31 cellular contexts compared by ENCODE assay signal in the genomic region with DNA sequence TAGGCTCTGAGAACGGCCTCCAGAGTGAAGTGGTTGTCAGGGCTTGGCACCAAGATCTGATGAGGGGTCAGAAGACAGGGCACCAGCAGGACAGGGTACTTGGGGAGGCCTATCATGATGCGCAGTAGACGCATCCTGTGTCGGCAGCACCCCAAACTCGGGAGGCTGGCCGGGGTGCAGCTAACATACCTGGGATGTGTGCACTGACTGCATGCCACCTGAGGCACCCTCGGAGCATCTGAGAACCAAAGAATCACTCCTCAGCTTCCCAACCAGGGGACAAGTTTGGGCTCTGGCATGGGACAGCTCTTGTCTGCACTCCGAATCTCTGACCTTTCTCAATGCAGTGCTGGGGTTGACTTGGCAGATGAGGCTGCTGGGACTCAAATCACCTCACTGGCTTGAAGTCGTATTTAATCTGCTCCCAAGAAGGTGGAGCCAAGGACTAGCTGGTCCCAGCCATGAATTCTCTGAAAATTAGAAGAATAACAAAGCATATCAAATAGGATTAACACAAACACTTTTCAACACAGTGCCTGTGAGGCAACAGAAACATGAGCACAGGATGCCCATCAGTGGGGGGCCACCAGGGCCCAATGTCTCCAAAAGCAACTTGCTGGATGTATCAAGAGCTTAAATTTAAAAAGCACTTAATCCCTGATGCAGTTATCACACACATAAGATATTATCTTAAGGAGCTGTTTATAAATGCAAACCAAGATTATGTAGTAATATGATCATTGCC.
"Had no signal": no experiment of that assay in that cellular context is flagged by ENCODE, and none has a peak within 500 bp of the region (broad histone marks: within the 10 kb centered on the region; RNA-seq: fewer than 3 reads in every experiment).

No MANE protein-coding gene starts in this region.

- H3K27ac Mint-ChIP-seq: effector memory CD8-positive, alpha-beta T cell; immature natural killer cell; mesothelial cell of epicardium; naive B cell; natural killer cell treated with Interleukin-12 subunit alpha and Interleukin-12 subunit beta and Interleukin-15 and Interleukin-18, amount 100 ng/mL, for 72 hours; stimulated activated memory B cell treated with anti-CD40 and anti-IgM and Interleukin-4, amounts not matched to agents 10 μg/mL and 1 μg/mL and 100 μg/mL, for 72 hours had no signal

- H3K4me3 Mint-ChIP-seq: effector memory CD8-positive, alpha-beta T cell; immature natural killer cell; mesothelial cell of epicardium; naive B cell; natural killer cell treated with Interleukin-12 subunit alpha and Interleukin-12 subunit beta and Interleukin-15 and Interleukin-18, amount 100 ng/mL, for 72 hours; neural crest cell; stimulated activated memory B cell treated with anti-CD40 and anti-IgM and Interleukin-4, amounts not matched to agents 10 μg/mL and 1 μg/mL and 100 μg/mL, for 72 hours had no signal

- H3K9me3 ChIP-seq: esophagus squamous epithelium, mucosa of descending colon, ovary, psoas muscle, sigmoid colon, testis, tibial artery, upper lobe of left lung had no signal

- H3K27me3 ChIP-seq: ovary, testis, upper lobe of left lung had no signal

- H3K36me3 ChIP-seq: esophagus squamous epithelium, ovary, sigmoid colon, tibial artery, upper lobe of left lung had no signal

- H3K27ac ChIP-seq: esophagus squamous epithelium, ovary, psoas muscle, sigmoid colon, testis, tibial artery, upper lobe of left lung had no signal

- FAIRE-seq: endometrium, frontal cortex, urothelium cell line had no signal

- ATAC-seq: effector memory CD8-positive, alpha-beta T cell; left colon; mucosa of descending colon; psoas muscle; right cardiac atrium; stimulated activated memory B cell treated with anti-CD40 and anti-IgM and Interleukin-4, amounts not matched to agents 10 μg/mL and 1 μg/mL and 100 μg/mL, for 72 hours; stimulated activated naive CD8-positive, alpha-beta T cell treated with anti-CD3 and anti-CD28 coated beads, Interleukin-15, Interleukin-2, amounts not matched to agents 100 U/mL and 50 U/mL, for 24 hours had no signal

- H3K4me3 ChIP-seq: esophagus squamous epithelium, mucosa of descending colon, ovary, psoas muscle, sigmoid colon, testis, tibial artery, upper lobe of left lung had no signal

- H3K4me1 Mint-ChIP-seq: immature natural killer cell, mesothelial cell of epicardium, naive B cell, neural crest cell had no signal

- DNase-seq: cortex of kidney; effector memory CD8-positive, alpha-beta T cell; erythroblast; esophagus squamous epithelium; hypothalamus; immature natural killer cell; islet precursor cell; kidney glomerular epithelial cell; left colon; mesenchymal stem cell; mucosa of descending colon; naive B cell; nucleus accumbens; ovary; psoas muscle; right cardiac atrium; sigmoid colon; stimulated activated CD4-positive, alpha-beta T cell treated with anti-CD3 and anti-CD28 coated beads, Interleukin-2, amount 100 ng/mL, for 24 hours; stimulated activated CD4-positive, alpha-beta T cell treated with anti-CD3 and anti-CD28 coated beads, Interleukin-4, amount 100 ng/mL, for 24 hours; stimulated activated naive CD8-positive, alpha-beta T cell treated with anti-CD3 and anti-CD28 coated beads, Interleukin-15, Interleukin-2, amounts not matched to agents 100 U/mL and 50 U/mL, for 24 hours; substantia nigra; testis; tibial artery; upper lobe of left lung had no signal

- H3K9me3 Mint-ChIP-seq: immature natural killer cell; mesothelial cell of epicardium; natural killer cell treated with Interleukin-12 subunit alpha and Interleukin-12 subunit beta and Interleukin-15 and Interleukin-18, amount 100 ng/mL, for 72 hours; neural crest cell; stimulated activated memory B cell treated with anti-CD40 and anti-IgM and Interleukin-4, amounts not matched to agents 10 μg/mL and 1 μg/mL and 100 μg/mL, for 72 hours had no signal

- H3K36me3 Mint-ChIP-seq: immature natural killer cell; mesothelial cell of epicardium; natural killer cell treated with Interleukin-12 subunit alpha and Interleukin-12 subunit beta and Interleukin-15 and Interleukin-18, amount 100 ng/mL, for 72 hours; stimulated activated memory B cell treated with anti-CD40 and anti-IgM and Interleukin-4, amounts not matched to agents 10 μg/mL and 1 μg/mL and 100 μg/mL, for 72 hours had no signal

- H3K4me1 ChIP-seq: esophagus squamous epithelium, psoas muscle, sigmoid colon, testis, tibial artery, upper lobe of left lung had no signal
